ENCODE assay signal across 1 cellular context in genomic region chr16:88923450-88923849, GRCh38.
TF ChIP-seq lines count a peak whose summit lies in the region.

No MANE protein-coding gene starts in this region.

TF ChIP-seq in HCT116, 20 proteins besides CTCF, POLR2A, EP300 and RAD21 (continued from another document):
- no peak for TF ChIP-seq SRF (IDR thresholded peaks at IDR 0.05; ENCODE audit: low read depth)
